22 cellular contexts compared by ENCODE assay signal in genomic region chr21:43305336-43305665, GRCh38.
"Had no signal": no experiment of that assay in that cellular context is flagged by ENCODE, and none has a peak within 500 bp of the region (broad histone marks: within the 10 kb centered on the region; RNA-seq: fewer than 3 reads in every experiment).

No MANE protein-coding gene starts in this region.

- H3K4me1 ChIP-seq: prostate gland, right atrium auricular region, transverse colon, uterus had no signal

- H3K9me3 ChIP-seq: prostate gland, right atrium auricular region, transverse colon, uterus had no signal

- H3K27me3 ChIP-seq: cardiac muscle cell, foreskin keratinocyte, right atrium auricular region, transverse colon, uterus had no signal

- H3K27ac ChIP-seq: cardiac muscle cell, foreskin keratinocyte, prostate gland, right atrium auricular region, uterus had no signal

- H3K4me3 ChIP-seq: cardiac muscle cell, lung, prostate gland, right atrium auricular region, skin epidermis, transverse colon, uterus had no signal

- H3K36me3 ChIP-seq: cardiac muscle cell, prostate gland, right atrium auricular region, transverse colon, uterus had no signal

- ATAC-seq: foreskin keratinocyte; left colon; natural killer cell; stimulated activated effector memory CD8-positive, alpha-beta T cell treated with anti-CD3 and anti-CD28 coated beads, Interleukin-12 subunit alpha, Interleukin-12 subunit beta, amount 100 ng/mL, for 72 hours had no signal

- DNase-seq: activated CD4-positive, alpha-beta memory T cell treated with anti-CD3 and anti-CD28 coated beads for 36 hours; activated CD4-positive, alpha-beta T cell treated with anti-CD3 and anti-CD28 coated beads for 48 hours; activated effector memory CD4-positive, alpha-beta T cell treated with Interleukin-2 at 50 U/mL for 16 hours; activated naive CD4-positive, alpha-beta T cell treated with anti-CD3 and anti-CD28 coated beads for 36 hours; activated T-cell treated with anti-CD3 and anti-CD28 coated beads, Interleukin-2, amount 50 U/mL, for 48 hours; amniotic stem cell; dermis blood vessel endothelial cell; effector CD8-positive, alpha-beta T cell; foreskin keratinocyte; hippocampal formation; left colon; natural killer cell; stimulated activated CD4-positive, alpha-beta T cell treated with anti-CD3 and anti-CD28 coated beads, Interleukin-2, amount 100 ng/mL, for 24 hours; T-helper 2 cell; transverse colon; uterus had no signal
